In the genomic region with DNA sequence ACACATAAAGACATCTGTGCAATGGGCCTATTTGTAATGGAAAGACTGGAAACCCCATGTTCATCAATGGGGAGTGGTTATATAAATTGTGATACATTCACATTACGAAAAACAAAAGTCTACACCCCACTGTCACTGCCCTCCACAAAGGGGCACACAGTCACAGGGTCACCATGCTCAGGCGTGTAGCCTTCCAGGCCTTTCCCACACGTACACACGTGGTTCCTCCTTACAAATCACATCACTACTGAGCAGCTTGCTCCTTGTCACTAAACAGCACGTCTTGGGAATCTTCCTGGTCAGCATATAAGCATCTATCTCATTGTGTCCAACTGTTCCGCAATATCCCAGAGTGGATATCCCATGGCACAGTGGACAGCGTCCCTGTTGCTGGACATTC, we compare ENCODE assay signal across 14 cellular contexts.
DNase-seq lines count a peak whose midpoint lies in the region; ATAC-seq and TF ChIP-seq lines count a peak whose summit lies in the region.
"Had no signal": no experiment of that assay in that cellular context is flagged by ENCODE, and none has a peak within 500 bp of the region (broad histone marks: within the 10 kb centered on the region; RNA-seq: fewer than 3 reads in every experiment).

No MANE protein-coding gene starts in this region.

- no peak overlapping the region for H3K4me3 ChIP-seq in psoas muscle
- H3K4me3 ChIP-seq: BLaER1 treated with 17β-estradiol and CSF1 and Interleukin-3, amounts not matched to agents 10 nM and 100 nM; GM23248 had no signal

- H3K36me3 Mint-ChIP-seq in natural killer cell treated with Interleukin-12 subunit alpha and Interleukin-12 subunit beta and Interleukin-15 and Interleukin-18, amount 100 ng/mL, for 72 hours = no peaks in the 10 kb centered on the region
- no peaks in the 10 kb centered on the region for H3K36me3 Mint-ChIP-seq in natural killer cell
- H3K36me3 Mint-ChIP-seq: CD4-positive, CD25-positive, alpha-beta regulatory T cell had no signal

- H3K4me1 Mint-ChIP-seq in natural killer cell treated with Interleukin-12 subunit alpha and Interleukin-12 subunit beta and Interleukin-15 and Interleukin-18, amount 100 ng/mL, for 72 hours (ENCODE audit: low read depth in 2 of 2) = peaks cover 10 to 13% of the 10 kb centered on the region in 2 donors
- peaks cover 0 to under 1% of the 10 kb centered on the region in 2 donors for H3K4me1 Mint-ChIP-seq in natural killer cell

- TF ChIP-seq CTCF in natural killer cell (IDR thresholded peaks at IDR 0.05) = no peak
- no peak for TF ChIP-seq CTCF in psoas muscle (IDR thresholded peaks at IDR 0.05)
- TF ChIP-seq CTCF in foreskin keratinocyte (conservative IDR thresholded peaks at IDR 0.05) = no peak

- no peaks in the 10 kb centered on the region for H3K36me3 ChIP-seq in psoas muscle (ENCODE audit: insufficient read depth in 1 of 2, low read depth in 1 of 2)
- H3K36me3 ChIP-seq: BLaER1 treated with 17β-estradiol and CSF1 and Interleukin-3, amounts not matched to agents 10 nM and 100 nM had no signal

- H3K9me3 ChIP-seq in psoas muscle = no peaks in the 10 kb centered on the region
- H3K9me3 ChIP-seq: BLaER1 treated with 17β-estradiol and CSF1 and Interleukin-3, amounts not matched to agents 10 nM and 100 nM had no signal

- H3K4me1 ChIP-seq in psoas muscle (peaks cover 36% of the 10 kb centered on the region), foreskin keratinocyte (no peaks in the 10 kb centered on the region)

- H3K27me3 ChIP-seq in psoas muscle (ENCODE audit: insufficient read depth in 3 of 3, low read length in 2 of 3) = no peaks in the 10 kb centered on the region
- peaks cover 7% of the 10 kb centered on the region for H3K27me3 ChIP-seq in foreskin keratinocyte
- H3K27me3 ChIP-seq: BLaER1 treated with 17β-estradiol and CSF1 and Interleukin-3, amounts not matched to agents 10 nM and 100 nM had no signal

- H3K27me3 Mint-ChIP-seq in natural killer cell treated with Interleukin-12 subunit alpha and Interleukin-12 subunit beta and Interleukin-15 and Interleukin-18, amount 100 ng/mL, for 72 hours = no peaks in the 10 kb centered on the region
- no peaks in the 10 kb centered on the region for H3K27me3 Mint-ChIP-seq in natural killer cell (ENCODE audit: low read depth in 2 of 2)
- H3K27me3 Mint-ChIP-seq: CD4-positive, CD25-positive, alpha-beta regulatory T cell had no signal

- intact Hi-C loops in natural killer cell (cut with micrococcal nuclease) = no loop called here
- intact Hi-C loops in psoas muscle (cut with DNase I) = loop anchor here (5.0 to 10.0 kb wide), 4 partner anchors 110 to 628 kb away; no protein-coding TSS in a partner anchor

- WGBS in psoas muscle, 3 donors = 87 to 94% (median 92%) methylated on average over 7 of the region's 7 CpGs

- no peak overlapping the region for H3K27ac Mint-ChIP-seq in natural killer cell treated with Interleukin-12 subunit alpha and Interleukin-12 subunit beta and Interleukin-15 and Interleukin-18, amount 100 ng/mL, for 72 hours
- no peak overlapping the region for H3K27ac Mint-ChIP-seq in natural killer cell
- H3K27ac Mint-ChIP-seq: CD4-positive, CD25-positive, alpha-beta regulatory T cell had no signal

- DNase-seq in natural killer cell treated with Interleukin-12 subunit alpha and Interleukin-12 subunit beta and Interleukin-15 and Interleukin-18, amount 100 ng/mL, for 72 hours (ENCODE audit: low spot score) = peak; percentile 15
- DNase-seq in natural killer cell (no peak), cerebellar cortex (ENCODE audit: low spot score) (peak; percentile 22), psoas muscle (no peak), foreskin keratinocyte (no peak), T1000 (lab: John Stamatoyannopoulos, UW) (no peak), NCI-H510A treated with DMSO at 0.1 percent for 48 hours (lab: John Stamatoyannopoulos, UW) (no peak)
- DNase-seq: 8988T, ACHN, DMS53, GM23248 had no signal

- no peaks in the 10 kb centered on the region for H3K9me3 Mint-ChIP-seq in natural killer cell treated with Interleukin-12 subunit alpha and Interleukin-12 subunit beta and Interleukin-15 and Interleukin-18, amount 100 ng/mL, for 72 hours
- no peaks in the 10 kb centered on the region for H3K9me3 Mint-ChIP-seq in natural killer cell
- H3K9me3 Mint-ChIP-seq: CD4-positive, CD25-positive, alpha-beta regulatory T cell had no signal

- no peak for ATAC-seq in natural killer cell treated with Interleukin-12 subunit alpha and Interleukin-12 subunit beta and Interleukin-15 and Interleukin-18, amount 100 ng/mL, for 72 hours
- ATAC-seq in natural killer cell (no peak), psoas muscle (no peak), foreskin keratinocyte (no peak)
- ATAC-seq: HCT116 had no signal

- H3K27ac ChIP-seq in psoas muscle (peak overlapping the region; percentile 91), foreskin keratinocyte (no peak overlapping the region)
- H3K27ac ChIP-seq: BLaER1 treated with 17β-estradiol and CSF1 and Interleukin-3, amounts not matched to agents 10 nM and 100 nM; GM23248 had no signal

- no peak overlapping the region for H3K4me3 Mint-ChIP-seq in natural killer cell treated with Interleukin-12 subunit alpha and Interleukin-12 subunit beta and Interleukin-15 and Interleukin-18, amount 100 ng/mL, for 72 hours
- no peak overlapping the region for H3K4me3 Mint-ChIP-seq in natural killer cell
- H3K4me3 Mint-ChIP-seq: CD4-positive, CD25-positive, alpha-beta regulatory T cell had no signal

Comparison
In these comparisons a context has a peak if more than half of its experiments do, and no peak if none do; other contexts are left out.
1. DNase-seq: peak in natural killer cell treated with Interleukin-12 subunit alpha and Interleukin-12 subunit beta and Interleukin-15 and Interleukin-18, amount 100 ng/mL, for 72 hours (single experiment) and cerebellar cortex (single experiment); none in natural killer cell (single experiment), psoas muscle (0 of 2), foreskin keratinocyte (0 of 2), T1000 (single experiment) and NCI-H510A treated with DMSO at 0.1 percent for 48 hours (single experiment).